16 cellular contexts compared by ENCODE assay signal in the genomic region with DNA sequence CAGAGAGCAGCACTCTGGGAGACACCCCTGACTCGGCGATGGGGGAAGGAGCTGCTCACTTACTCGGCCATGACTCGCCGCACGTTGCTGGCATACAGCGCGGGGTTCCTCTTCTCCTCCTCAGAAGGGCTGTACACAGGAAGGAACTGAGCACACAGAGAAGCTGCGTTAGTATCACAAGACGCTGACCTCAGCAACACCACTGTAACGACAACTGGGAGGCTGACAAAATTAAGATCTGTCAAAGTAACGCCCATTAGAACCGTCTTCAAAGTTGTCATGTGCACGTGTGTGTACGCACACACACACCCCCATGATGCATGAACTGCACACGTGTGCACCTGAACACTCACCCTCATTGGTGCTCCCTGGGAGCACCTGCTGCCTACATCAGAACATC. TPM values are rescaled to one million over a fixed set of nuclear protein-coding genes. Genes with fewer than 3 reads are reported as not detected.
DNase-seq lines count a peak whose midpoint lies in the region; ATAC-seq, FAIRE-seq and TF ChIP-seq lines count a peak whose summit lies in the region.
"Had no signal": no experiment of that assay in that cellular context is flagged by ENCODE, and none has a peak within 500 bp of the region (broad histone marks: within the 10 kb centered on the region; RNA-seq: fewer than 3 reads in every experiment).

No MANE protein-coding gene starts in this region.

- no peak for TF ChIP-seq CTCF in gastroesophageal sphincter (IDR thresholded peaks at IDR 0.05)
- no peak for TF ChIP-seq CTCF in upper lobe of right lung (IDR thresholded peaks at IDR 0.05)
- no peak for TF ChIP-seq CTCF in D721Med (IDR thresholded peaks at IDR 0.05; ENCODE audit: insufficient read depth, missing control alignments)

- no peak for TF ChIP-seq POLR2A in gastroesophageal sphincter (IDR thresholded peaks at IDR 0.05)

- WGBS in gastroesophageal sphincter (ENCODE audit: low coverage in 1 of 2), 2 donors: 84 to 100% methylated on average over 2 to 12 of the region's 16 CpGs

- H3K27me3 ChIP-seq in gastroesophageal sphincter (no peaks in the 10 kb centered on the region), upper lobe of right lung (no peaks in the 10 kb centered on the region)

- H3K4me3 ChIP-seq in gastroesophageal sphincter (no peak overlapping the region), upper lobe of right lung (no peak overlapping the region)

- peaks cover 29% of the 10 kb centered on the region for H3K36me3 Mint-ChIP-seq in activated naive CD8-positive, alpha-beta T cell treated with anti-CD3 and anti-CD28 coated beads, Interleukin-2, amount 50 U/mL, for 24 hours (ENCODE audit: low read depth)
- peaks cover 9% of the 10 kb centered on the region for H3K36me3 Mint-ChIP-seq in activated naive CD8-positive, alpha-beta T cell treated with anti-CD3 and anti-CD28 coated beads for 36 hours
- H3K36me3 Mint-ChIP-seq in memory B cell: peaks cover 23% of the 10 kb centered on the region

- no peaks in the 10 kb centered on the region for H3K9me3 ChIP-seq in gastroesophageal sphincter
- no peaks in the 10 kb centered on the region for H3K9me3 ChIP-seq in upper lobe of right lung

- peak overlapping the region in 1 of 4 donors; percentile 32 for H3K27ac ChIP-seq in gastroesophageal sphincter
- H3K27ac ChIP-seq in upper lobe of right lung: no peak overlapping the region

- peaks cover 0 to 82% of the 10 kb centered on the region in 2 donors for H3K36me3 ChIP-seq in gastroesophageal sphincter
- H3K36me3 ChIP-seq in upper lobe of right lung: peaks cover 66% of the 10 kb centered on the region

- H3K4me1 ChIP-seq in gastroesophageal sphincter (no peaks in the 10 kb centered on the region), upper lobe of right lung (peaks cover 4% of the 10 kb centered on the region)

- peak; percentile 27 for ATAC-seq in activated naive CD8-positive, alpha-beta T cell treated with anti-CD3 and anti-CD28 coated beads, Interleukin-2, amount 50 U/mL, for 24 hours
- peak; percentile 60 for ATAC-seq in gastroesophageal sphincter
- ATAC-seq in memory B cell (ENCODE audit: low read depth): peak; percentile 24
- ATAC-seq in upper lobe of right lung: peak; percentile 64
- no peak for ATAC-seq in GM21723 (IDR thresholded peaks at IDR 0.05; ENCODE audit: unreplicated experiment)

- no peaks in the 10 kb centered on the region for H3K27me3 Mint-ChIP-seq in activated naive CD8-positive, alpha-beta T cell treated with anti-CD3 and anti-CD28 coated beads, Interleukin-2, amount 50 U/mL, for 24 hours
- no peaks in the 10 kb centered on the region for H3K27me3 Mint-ChIP-seq in activated naive CD8-positive, alpha-beta T cell treated with anti-CD3 and anti-CD28 coated beads for 36 hours
- no peaks in the 10 kb centered on the region for H3K27me3 Mint-ChIP-seq in memory B cell
- H3K27me3 Mint-ChIP-seq: naive B cell had no signal

- TF ChIP-seq EP300 in gastroesophageal sphincter (IDR thresholded peaks at IDR 0.05): no peak

- H3K4me1 Mint-ChIP-seq in activated naive CD8-positive, alpha-beta T cell treated with anti-CD3 and anti-CD28 coated beads, Interleukin-2, amount 50 U/mL, for 24 hours: peaks cover 13% of the 10 kb centered on the region
- peaks cover 8% of the 10 kb centered on the region for H3K4me1 Mint-ChIP-seq in activated naive CD8-positive, alpha-beta T cell treated with anti-CD3 and anti-CD28 coated beads for 36 hours
- peaks cover 23% of the 10 kb centered on the region for H3K4me1 Mint-ChIP-seq in memory B cell

- intact Hi-C loops in upper lobe of right lung (cut with DNase I): no loop called here

- H3K27ac Mint-ChIP-seq in activated naive CD8-positive, alpha-beta T cell treated with anti-CD3 and anti-CD28 coated beads, Interleukin-2, amount 50 U/mL, for 24 hours: no peak overlapping the region
- no peak overlapping the region for H3K27ac Mint-ChIP-seq in activated naive CD8-positive, alpha-beta T cell treated with anti-CD3 and anti-CD28 coated beads for 36 hours
- H3K27ac Mint-ChIP-seq in memory B cell: peak overlapping the region; percentile 100

- no peak for FAIRE-seq in D721Med (lab: Jason Lieb, UNC)
- FAIRE-seq: colon, TTC549 had no signal

- H3K9me3 Mint-ChIP-seq in activated naive CD8-positive, alpha-beta T cell treated with anti-CD3 and anti-CD28 coated beads, Interleukin-2, amount 50 U/mL, for 24 hours: no peaks in the 10 kb centered on the region
- no peaks in the 10 kb centered on the region for H3K9me3 Mint-ChIP-seq in activated naive CD8-positive, alpha-beta T cell treated with anti-CD3 and anti-CD28 coated beads for 36 hours
- no peaks in the 10 kb centered on the region for H3K9me3 Mint-ChIP-seq in memory B cell
- H3K9me3 Mint-ChIP-seq: naive B cell had no signal

- no peak overlapping the region for H3K4me3 Mint-ChIP-seq in activated naive CD8-positive, alpha-beta T cell treated with anti-CD3 and anti-CD28 coated beads, Interleukin-2, amount 50 U/mL, for 24 hours
- H3K4me3 Mint-ChIP-seq in activated naive CD8-positive, alpha-beta T cell treated with anti-CD3 and anti-CD28 coated beads for 36 hours: no peak overlapping the region
- H3K4me3 Mint-ChIP-seq in memory B cell: no peak overlapping the region
- H3K4me3 Mint-ChIP-seq: naive B cell had no signal

- no peak for DNase-seq in activated naive CD8-positive, alpha-beta T cell treated with anti-CD3 and anti-CD28 coated beads, Interleukin-2, amount 50 U/mL, for 24 hours
- DNase-seq in activated naive CD8-positive, alpha-beta T cell treated with anti-CD3 and anti-CD28 coated beads for 36 hours: no peak
- no peak for DNase-seq in memory B cell (ENCODE audit: low spot score in 2 of 2)
- peak; percentile 74 for DNase-seq in upper lobe of right lung
- DNase-seq in D721Med (ENCODE audit: insufficient read length, low spot score): no peak
- no peak for DNase-seq in NCI-H446 treated with DMSO at 0.1 percent for 48 hours (lab: John Stamatoyannopoulos, UW)
- DNase-seq: 8988T, naive B cell, NCI-H1694 treated with DMSO at 0.1 percent for 48 hours, NCI-H69, SIG-M5 had no signal

RNA-seq across cellular contexts. Expression of gene SLC6A3, which starts 32.1 kb away (rescaled TPM):
- total RNA-seq in activated naive CD8-positive, alpha-beta T cell treated with anti-CD3 and anti-CD28 coated beads for 36 hours: not detected
- total RNA-seq in gastroesophageal sphincter (not detected), upper lobe of right lung (0.52 TPM)
- total RNA-seq: skeletal muscle tissue had no signal

RNA-seq across cellular contexts. Expression of gene LPCAT1, which starts 46.4 kb away (rescaled TPM):
- total RNA-seq in activated naive CD8-positive, alpha-beta T cell treated with anti-CD3 and anti-CD28 coated beads for 36 hours: 10 to 100 TPM; 49.4 to 49.6 TPM
- total RNA-seq in gastroesophageal sphincter (10 to 100 TPM; 20.3 to 52.6 (median 31.8) TPM), upper lobe of right lung (690 TPM)

Comparison
In these comparisons a context has a peak if more than half of its experiments do, and no peak if none do; other contexts are left out.
1. RNA of gene LPCAT1, which starts 46.4 kb away (total RNA-seq): 690 TPM in upper lobe of right lung (single experiment); 49.4 to 49.6 TPM in activated naive CD8-positive, alpha-beta T cell treated with anti-CD3 and anti-CD28 coated beads for 36 hours and 20.3 to 52.6 TPM in gastroesophageal sphincter; every median in the first group is over 10 times any median in the second.